In the genomic region with DNA sequence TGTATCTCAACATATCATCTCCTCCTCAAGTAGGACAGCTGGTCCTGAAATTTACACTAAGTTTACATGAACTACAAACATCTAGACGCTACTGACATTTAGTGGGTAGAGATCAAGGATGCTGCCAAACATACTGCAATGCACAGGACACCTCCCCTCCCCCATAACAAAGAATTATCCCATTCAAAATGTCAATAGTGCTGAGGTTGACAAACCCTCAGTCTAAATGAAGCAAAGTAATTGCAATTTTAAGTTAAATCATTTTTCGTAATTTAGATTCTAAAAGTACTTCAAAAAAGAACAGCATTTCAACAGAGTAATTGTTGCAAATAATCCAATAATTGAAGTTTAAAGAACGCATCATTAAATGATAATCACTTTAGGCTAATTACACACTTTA, we compare ENCODE assay signal across 8 cellular contexts. TPM values are rescaled to one million over a fixed set of nuclear protein-coding genes. Genes with fewer than 3 reads are reported as not detected.
DNase-seq lines count a peak whose midpoint lies in the region; ATAC-seq, FAIRE-seq and TF ChIP-seq lines count a peak whose summit lies in the region.

No MANE protein-coding gene starts in this region.

- CTCF ChIA-PET in PC-9 (lab: Charles Lee) = interaction anchor here (2.9 kb wide), 1 partner anchor 184 kb away, joined by 21 read pairs; no protein-coding TSS in a partner anchor

- no peak for DNase-seq in GM06990 (ENCODE audit: extremely low read depth, insufficient read length)
- DNase-seq in PC-9 = no peak
- DNase-seq in epithelial cell of esophagus (ENCODE audit: low read depth) = no peak
- DNase-seq in pancreas = no peak
- DNase-seq in cerebellar nuclear complex (lab: John Stamatoyannopoulos, UW) = no peak

- H3K4me3 ChIP-seq in GM06990 (replicated peaks; ENCODE audit: low read depth, low read length) (peak overlapping the region; percentile 96), PC-9 (peak overlapping the region; percentile 82), epithelial cell of esophagus (ENCODE audit: low read length) (peak overlapping the region; percentile 87), pancreas (peak overlapping the region; percentile 74 to 85 (median 76))

- H2AFZ ChIP-seq in PC-9 = peak overlapping the region; percentile 97; the same call in 1 of the 2 replicates

- H3K27me3 ChIP-seq in GM06990 (replicated peaks; ENCODE audit: control insufficient read depth, insufficient read depth, low read length) = no peaks in the 10 kb centered on the region
- H3K27me3 ChIP-seq in PC-9 (ENCODE audit: insufficient read depth, low read depth) = no peaks in the 10 kb centered on the region
- no peaks in the 10 kb centered on the region for H3K27me3 ChIP-seq in pancreas

- H3K4me2 ChIP-seq in PC-9 = peak overlapping the region; percentile 85

- BruUV-seq in PC-9 (replicated peaks; lab: Mats Ljungman, UMichigan) = no TSS peak

- no peak for FAIRE-seq in pancreas (lab: Jason Lieb, UNC)

- H3K9me2 ChIP-seq in PC-9 (ENCODE audit: insufficient read depth) = no peaks in the 10 kb centered on the region

- peaks cover 26% of the 10 kb centered on the region for H3K79me2 ChIP-seq in PC-9 (ENCODE audit: low read depth)

- no peaks in the 10 kb centered on the region for H3F3A ChIP-seq in PC-9 (ENCODE audit: insufficient read depth, low read depth)

- intact Hi-C loops in PC-9 (cut with micrococcal nuclease; ENCODE audit: unreplicated experiment) = loop anchor here (5.0 kb wide), 1 partner anchor 65 kb away; the partner anchor contains the start of gene TMEM184C
- intact Hi-C loops in pancreas (cut with DNase I) = no loop called here

- 37 to 42% methylated on average over 3 of the region's 3 CpGs for WGBS in pancreas, 2 donors

- H4K20me1 ChIP-seq in PC-9 (ENCODE audit: insufficient read depth) = no peaks in the 10 kb centered on the region; the same call in 1 of the 2 replicates

- no peak for ATAC-seq in pancreas
- no peak for ATAC-seq in GM19463 (IDR thresholded peaks at IDR 0.05; ENCODE audit: unreplicated experiment)
- no peak for ATAC-seq in GM19324 (IDR thresholded peaks at IDR 0.05; ENCODE audit: low FRiP score, unreplicated experiment)
- ATAC-seq in GM18519 (IDR thresholded peaks at IDR 0.05; ENCODE audit: low FRiP score, unreplicated experiment) = no peak

- peaks cover 8% of the 10 kb centered on the region; the same call in 1 of the 2 replicates for H3K4me1 ChIP-seq in PC-9 (replicated peaks; ENCODE audit: insufficient read depth)
- H3K4me1 ChIP-seq in pancreas = peaks cover 0 to 14% (median 0%) of the 10 kb centered on the region in 3 donors

- no peaks in the 10 kb centered on the region for H3K9me3 ChIP-seq in PC-9 (ENCODE audit: insufficient read depth, low read depth)
- H3K9me3 ChIP-seq in pancreas = no peaks in the 10 kb centered on the region

- H3K36me3 ChIP-seq in GM06990 (ENCODE audit: control insufficient read depth, insufficient read depth, low read length) (peaks cover 6% of the 10 kb centered on the region), PC-9 (ENCODE audit: low read depth) (no peaks in the 10 kb centered on the region), pancreas (no peaks in the 10 kb centered on the region)

- POLR2A ChIA-PET in PC-9 (lab: Charles Lee; ENCODE audit: unreplicated experiment) = no interaction called here

- H3K27ac ChIP-seq in PC-9 (no peak overlapping the region), pancreas (peak overlapping the region in 1 of 4 donors; percentile 93)

- TF ChIP-seq CTCF in GM06990 (IDR thresholded peaks at IDR 0.05; ENCODE audit: insufficient read depth, low read length, poor library complexity, severe bottlenecking) (no peak), PC-9 (conservative IDR thresholded peaks at IDR 0.05) (no peak), epithelial cell of esophagus (IDR thresholded peaks at IDR 0.05; ENCODE audit: insufficient read depth, low read depth, low read length, missing control alignments) (no peak), pancreas (IDR thresholded peaks at IDR 0.05) (no peak)

RNA-seq across cellular contexts. Expression of gene PRMT9, which starts 1.2 kb away (rescaled TPM):
- 8.4 and 9.0 TPM in 2 replicates for total RNA-seq in PC-9 (2021)
- 1 to 10 TPM; 3.1 to 5.1 (median 3.8) TPM for total RNA-seq in pancreas
- polyA plus RNA-seq in pancreas = 1 to 10 TPM; 4.2 to 6.4 TPM

RNA-seq across cellular contexts. Expression of gene ARHGAP10, which starts 49.1 kb away (rescaled TPM):
- total RNA-seq in PC-9 (2021) (21.7 and 27.5 TPM in 2 replicates), pancreas (10 to 100 TPM in 2 of 6 donors, 1 to 10 TPM in 4; 6.6 to 14.8 (median 9.8) TPM)
- polyA plus RNA-seq in pancreas = 1 to 10 TPM; 6.3 to 6.5 TPM
